Comparison of ENCODE assay signal across 12 cellular contexts in genomic region chr1:171739646-171740045, GRCh38. TPM values are rescaled to one million over a fixed set of nuclear protein-coding genes. Genes with fewer than 3 reads are reported as not detected.
A peak's percentile ranks its signal among the peaks of the same experiment; 100 is the strongest.
DNase-seq lines count a peak whose midpoint lies in the region; TF ChIP-seq lines count a peak whose summit lies in the region.
"Had no signal": no experiment of that assay in that cellular context is flagged by ENCODE, and none has a peak within 500 bp of the region (broad histone marks: within the 10 kb centered on the region; RNA-seq: fewer than 3 reads in every experiment).

No MANE protein-coding gene starts in this region.

- H3K4me1 Mint-ChIP-seq in activated naive CD8-positive, alpha-beta T cell treated with anti-CD3 and anti-CD28 coated beads for 36 hours = peaks cover 49% of the 10 kb centered on the region

- H3K4me3 ChIP-seq in fibroblast of villous mesenchyme (ENCODE audit: low read depth, low read length) (no peak overlapping the region), sigmoid colon (no peak overlapping the region)

- no peaks in the 10 kb centered on the region for H3K27me3 Mint-ChIP-seq in activated naive CD8-positive, alpha-beta T cell treated with anti-CD3 and anti-CD28 coated beads for 36 hours

- no peaks in the 10 kb centered on the region for H3K27me3 ChIP-seq in sigmoid colon
- H3K27me3 ChIP-seq: brain microvascular endothelial cell had no signal

- no peak overlapping the region for H3K27ac ChIP-seq in sigmoid colon
- H3K27ac ChIP-seq: brain microvascular endothelial cell, RWPE1 had no signal

- H3K4me1 ChIP-seq in sigmoid colon = peaks cover 0 to 29% (median 18%) of the 10 kb centered on the region in 4 donors

- H3K27ac Mint-ChIP-seq in activated naive CD8-positive, alpha-beta T cell treated with anti-CD3 and anti-CD28 coated beads for 36 hours = peak overlapping the region; percentile 79

- no peak for TF ChIP-seq POLR2A in sigmoid colon (IDR thresholded peaks at IDR 0.05)

- H3K36me3 Mint-ChIP-seq in activated naive CD8-positive, alpha-beta T cell treated with anti-CD3 and anti-CD28 coated beads for 36 hours = peaks cover 19% of the 10 kb centered on the region

- TF ChIP-seq CTCF in fibroblast of villous mesenchyme (IDR thresholded peaks at IDR 0.05; ENCODE audit: insufficient read depth, low read depth, low read length) (no peak), sigmoid colon (IDR thresholded peaks at IDR 0.05) (no peak)

- DNase-seq in AG08395 (ENCODE audit: low spot score) = peak; percentile 35
- DNase-seq in HCEC 1CT = peak; percentile 58
- DNase-seq in activated naive CD8-positive, alpha-beta T cell treated with anti-CD3 and anti-CD28 coated beads for 36 hours = no peak
- peak; percentile 26 for DNase-seq in fibroblast of villous mesenchyme (ENCODE audit: low read depth)
- DNase-seq in NCI-H226 = no peak
- DNase-seq in sigmoid colon = no peak
- no peak for DNase-seq in OCI-M1 (lab: John Stamatoyannopoulos, UW)
- no peak for DNase-seq in H4 (ENCODE audit: low spot score)
- DNase-seq: brain microvascular endothelial cell, Calu3, right cardiac atrium had no signal

- no peak for TF ChIP-seq EP300 in sigmoid colon (IDR thresholded peaks at IDR 0.05)

- H3K4me3 Mint-ChIP-seq in activated naive CD8-positive, alpha-beta T cell treated with anti-CD3 and anti-CD28 coated beads for 36 hours = peak overlapping the region; percentile 42

- intact Hi-C loops in sigmoid colon (cut with DNase I) = loop anchor here (10.0 kb wide), 1 partner anchor 255 kb away; the partner anchor contains the start of gene PRRC2C

- H3K9me3 Mint-ChIP-seq in activated naive CD8-positive, alpha-beta T cell treated with anti-CD3 and anti-CD28 coated beads for 36 hours = no peaks in the 10 kb centered on the region

- no peaks in the 10 kb centered on the region for H3K9me3 ChIP-seq in sigmoid colon

- H3K36me3 ChIP-seq in sigmoid colon = peaks cover 0 to 34% (median 13%) of the 10 kb centered on the region in 4 donors

- WGBS in sigmoid colon, 2 donors = 73 to 88% methylated on average over 2 of the region's 2 CpGs

RNA-seq across cellular contexts. Expression of gene VAMP4, which starts 2.2 kb away (rescaled TPM):
- 1 to 10 TPM; 4.8 to 5.1 TPM for total RNA-seq in activated naive CD8-positive, alpha-beta T cell treated with anti-CD3 and anti-CD28 coated beads for 36 hours
- total RNA-seq in fibroblast of villous mesenchyme (7.3 and 7.7 TPM in 2 replicates), sigmoid colon (10 to 100 TPM; 13.0 to 16.9 (median 15.7) TPM)
- 10 to 100 TPM in 1 of 3 donors, 1 to 10 TPM in 2; 5.7 to 10.4 (median 7.2) TPM for polyA plus RNA-seq in sigmoid colon
- total RNA-seq in H4 (2014; rRNA removed; shearing (Covaris generic)) = 7.4 and 9.5 TPM in 2 replicates

RNA-seq across cellular contexts. Expression of gene METTL13, which starts 41.8 kb away (rescaled TPM):
- 10 to 100 TPM; 59.3 to 60.0 TPM for total RNA-seq in activated naive CD8-positive, alpha-beta T cell treated with anti-CD3 and anti-CD28 coated beads for 36 hours
- total RNA-seq in fibroblast of villous mesenchyme = 11.9 and 13.0 TPM in 2 replicates
- total RNA-seq in sigmoid colon = 10 to 100 TPM in 3 of 4 donors, 1 to 10 TPM in 1; 8.4 to 21.8 (median 17.0) TPM
- 10 to 100 TPM; 12.0 to 29.3 (median 12.6) TPM for polyA plus RNA-seq in sigmoid colon
- total RNA-seq in H4 (2014; rRNA removed; shearing (Covaris generic)) = 22.2 and 24.0 TPM in 2 replicates

Comparison
In these comparisons a context has a peak if more than half of its experiments do, and no peak if none do; other contexts are left out.
1. DNase-seq: peak in AG08395 (single experiment), HCEC 1CT (single experiment) and fibroblast of villous mesenchyme (single experiment); none in activated naive CD8-positive, alpha-beta T cell treated with anti-CD3 and anti-CD28 coated beads for 36 hours (single experiment), NCI-H226 (single experiment), sigmoid colon (single experiment), OCI-M1 (single experiment) and H4 (single experiment).